8 cellular contexts compared by ENCODE assay signal in the genomic region with DNA sequence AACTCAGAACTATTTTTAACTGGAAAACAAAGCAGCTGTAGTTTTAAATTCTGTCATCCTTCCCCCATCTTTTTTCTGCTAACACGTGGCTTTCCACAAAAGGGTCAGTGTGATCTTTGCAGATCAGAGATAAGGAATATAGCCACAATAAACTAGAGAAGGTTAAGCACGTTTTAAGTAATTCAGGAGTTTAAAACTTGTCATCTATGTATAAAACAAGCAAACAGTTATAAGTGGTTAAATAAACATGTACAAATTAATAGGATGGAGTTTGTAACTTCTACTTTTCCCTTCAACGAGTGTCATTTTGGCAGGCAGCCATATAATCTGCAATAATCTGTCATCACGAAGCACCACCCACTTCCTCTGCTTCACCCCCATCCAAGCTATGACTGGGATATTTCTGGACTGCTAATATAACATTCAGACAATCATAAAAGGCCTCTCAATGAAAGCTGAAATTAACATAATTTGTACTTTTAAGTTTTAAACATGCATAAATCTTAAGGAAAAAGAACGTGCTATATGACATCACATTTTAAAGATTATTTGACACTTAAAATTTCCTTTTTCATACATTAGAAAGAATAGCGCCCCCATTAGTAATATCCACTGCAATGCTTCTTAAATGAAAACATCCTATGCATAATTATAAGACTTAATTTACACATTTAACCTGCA. TPM values are rescaled to one million over a fixed set of nuclear protein-coding genes. Genes with fewer than 3 reads are reported as not detected.
DNase-seq lines count a peak whose midpoint lies in the region; ATAC-seq and TF ChIP-seq lines count a peak whose summit lies in the region.

No MANE protein-coding gene starts in this region.

- peak overlapping the region; percentile 28 to 79 (median 64) for H3K27ac ChIP-seq in sigmoid colon

- H3K36me3 ChIP-seq in GM06990 (ENCODE audit: control insufficient read depth, insufficient read depth, low read length): no peaks in the 10 kb centered on the region
- no peaks in the 10 kb centered on the region for H3K36me3 ChIP-seq in sigmoid colon

- peaks cover 0 to 30% (median 17%) of the 10 kb centered on the region in 4 donors for H3K4me1 ChIP-seq in sigmoid colon

- no peaks in the 10 kb centered on the region for H3K27me3 Mint-ChIP-seq in activated CD8-positive, alpha-beta T cell treated with anti-CD3 and anti-CD28 coated beads, Interleukin-2, amount 10 ng/mL, durations not matched to agents 7 days and 5 days (ENCODE audit: low read depth)

- intact Hi-C loops in sigmoid colon (cut with DNase I): no loop called here

- DNase-seq in GM06990 (ENCODE audit: extremely low read depth, insufficient read length): peak; percentile 62
- DNase-seq in NAMALWA (ENCODE audit: low spot score): peak; percentile 94
- DNase-seq in activated CD8-positive, alpha-beta T cell treated with anti-CD3 and anti-CD28 coated beads, Interleukin-2, amount 10 ng/mL, durations not matched to agents 7 days and 5 days: peak; percentile 69
- DNase-seq in fibroblast of the conjunctiva (ENCODE audit: low read depth): peak; percentile 36
- no peak for DNase-seq in sigmoid colon
- no peak for DNase-seq in NCI-H187 treated with DMSO at 0.1 percent for 48 hours (lab: John Stamatoyannopoulos, UW)

- no peaks in the 10 kb centered on the region for H3K9me3 ChIP-seq in sigmoid colon

- TF ChIP-seq CTCF in GM06990 (IDR thresholded peaks at IDR 0.05; ENCODE audit: insufficient read depth, low read length, poor library complexity, severe bottlenecking) (peak; percentile 29), sigmoid colon (IDR thresholded peaks at IDR 0.05) (no peak)

- H3K4me3 Mint-ChIP-seq in activated CD8-positive, alpha-beta T cell treated with anti-CD3 and anti-CD28 coated beads, Interleukin-2, amount 10 ng/mL, durations not matched to agents 7 days and 5 days: peak overlapping the region; percentile 88

- H3K9me3 Mint-ChIP-seq in activated CD8-positive, alpha-beta T cell treated with anti-CD3 and anti-CD28 coated beads, Interleukin-2, amount 10 ng/mL, durations not matched to agents 7 days and 5 days (ENCODE audit: insufficient read depth): peaks cover 8% of the 10 kb centered on the region

- no peak for TF ChIP-seq POLR2A in sigmoid colon (IDR thresholded peaks at IDR 0.05)

- H3K4me3 ChIP-seq in GM06990 (replicated peaks; ENCODE audit: low read depth, low read length) (peak overlapping the region; percentile 72), sigmoid colon (no peak overlapping the region)

- peak overlapping the region; percentile 83 for H3K27ac Mint-ChIP-seq in activated CD8-positive, alpha-beta T cell treated with anti-CD3 and anti-CD28 coated beads, Interleukin-2, amount 10 ng/mL, durations not matched to agents 7 days and 5 days

- POLR2A ChIA-PET in activated CD8-positive, alpha-beta T cell treated with anti-CD3 and anti-CD28 coated beads, Interleukin-2, amount 10 ng/mL, durations not matched to agents 7 days and 5 days (lab: Charles Lee): interaction anchor here (0.6 to 5.0 kb wide), 3 partner anchors 12 to 19 kb away, joined by 4 to 35 read pairs (median 29); partner anchors contain the start of genes SUDS3 and TAOK3

- 12 to 13% methylated on average over 6 of the region's 6 CpGs for WGBS in sigmoid colon, 2 donors

- H3K36me3 Mint-ChIP-seq in activated CD8-positive, alpha-beta T cell treated with anti-CD3 and anti-CD28 coated beads, Interleukin-2, amount 10 ng/mL, durations not matched to agents 7 days and 5 days (ENCODE audit: low read depth): peaks cover 25% of the 10 kb centered on the region

- ATAC-seq in GM21619 (IDR thresholded peaks at IDR 0.05; ENCODE audit: unreplicated experiment) (peak; percentile 56), HG03457 (IDR thresholded peaks at IDR 0.05; ENCODE audit: unreplicated experiment) (no peak)
- peak; percentile 74 for ATAC-seq in activated CD8-positive, alpha-beta T cell treated with anti-CD3 and anti-CD28 coated beads, Interleukin-2, amount 10 ng/mL, durations not matched to agents 7 days and 5 days

- CTCF ChIA-PET in activated CD8-positive, alpha-beta T cell treated with anti-CD3 and anti-CD28 coated beads, Interleukin-2, amount 10 ng/mL, durations not matched to agents 7 days and 5 days (lab: Charles Lee): interaction anchor here (0.8 to 6.5 kb wide), 16 partner anchors 9 to 236 kb away, joined by 3 to 146 read pairs (median 6); partner anchors contain the start of genes PEBP1, SUDS3 and TAOK3

- TF ChIP-seq EP300 in sigmoid colon (IDR thresholded peaks at IDR 0.05): no peak

- peaks cover 41% of the 10 kb centered on the region for H3K4me1 Mint-ChIP-seq in activated CD8-positive, alpha-beta T cell treated with anti-CD3 and anti-CD28 coated beads, Interleukin-2, amount 10 ng/mL, durations not matched to agents 7 days and 5 days (ENCODE audit: low read depth)

- H3K27me3 ChIP-seq in GM06990 (replicated peaks; ENCODE audit: control insufficient read depth, insufficient read depth, low read length) (no peaks in the 10 kb centered on the region), sigmoid colon (no peaks in the 10 kb centered on the region)

RNA-seq across cellular contexts. Expression of gene TAOK3, which starts 15.2 kb away (rescaled TPM):
- total RNA-seq in activated CD8-positive, alpha-beta T cell treated with anti-CD3 and anti-CD28 coated beads, Interleukin-2, amount 10 ng/mL, durations not matched to agents 7 days and 5 days: 10 to 100 TPM; 57.1 to 61.4 TPM
- total RNA-seq in sigmoid colon: 10 to 100 TPM; 18.9 to 66.2 (median 31.6) TPM
- 10 to 100 TPM; 23.4 to 31.0 (median 29.4) TPM for polyA plus RNA-seq in sigmoid colon

RNA-seq across cellular contexts. Expression of gene SUDS3, which starts 18.9 kb away (rescaled TPM):
- total RNA-seq in activated CD8-positive, alpha-beta T cell treated with anti-CD3 and anti-CD28 coated beads, Interleukin-2, amount 10 ng/mL, durations not matched to agents 7 days and 5 days: 10 to 100 TPM; 23.3 to 25.3 TPM
- total RNA-seq in sigmoid colon: 10 to 100 TPM; 54.2 to 80.3 (median 69.0) TPM
- polyA plus RNA-seq in sigmoid colon: 10 to 100 TPM; 15.6 to 22.9 (median 21.0) TPM

Comparison
In these comparisons a context has a peak if more than half of its experiments do, and no peak if none do; other contexts are left out.
1. DNase-seq: peak in GM06990 (single experiment), NAMALWA (single experiment), activated CD8-positive, alpha-beta T cell treated with anti-CD3 and anti-CD28 coated beads, Interleukin-2, amount 10 ng/mL, durations not matched to agents 7 days and 5 days (single experiment) and fibroblast of the conjunctiva (single experiment); none in sigmoid colon (single experiment) and NCI-H187 treated with DMSO at 0.1 percent for 48 hours (single experiment).